In genomic region chr12:153080-153746, GRCh38 we compare ENCODE assay signal across 9 cellular contexts.
DNase-seq lines count a peak whose midpoint lies in the region; ATAC-seq, FAIRE-seq and TF ChIP-seq lines count a peak whose summit lies in the region.
"Had no signal": no experiment of that assay in that cellular context is flagged by ENCODE, and none has a peak within 500 bp of the region (broad histone marks: within the 10 kb centered on the region; RNA-seq: fewer than 3 reads in every experiment).

No MANE protein-coding gene starts in this region.

- no peak overlapping the region for H2AFZ ChIP-seq in keratinocyte (ENCODE audit: control insufficient read depth, low read length)

- peaks cover 9% of the 10 kb centered on the region for H3K4me1 Mint-ChIP-seq in T-helper 17 cell

- peaks cover 43% of the 10 kb centered on the region for H3K27me3 Mint-ChIP-seq in T-helper 17 cell

- peak; percentile 73 for ATAC-seq in T-helper 17 cell
- ATAC-seq in HG03571 (IDR thresholded peaks at IDR 0.05; ENCODE audit: unreplicated experiment) = no peak

- peak; percentile 49 for TF ChIP-seq CTCF in GM20000 (IDR thresholded peaks at IDR 0.05; ENCODE audit: extremely low read depth, missing control alignments)
- TF ChIP-seq CTCF in astrocyte of the spinal cord (IDR thresholded peaks at IDR 0.05; ENCODE audit: low read depth, low read length) = peak; percentile 78
- peak; percentile 65 to 87 (median 84) for TF ChIP-seq CTCF in keratinocyte (optimal IDR thresholded peaks at IDR 0.05 in 1 of 3, IDR thresholded peaks at IDR 0.05 in 1 of 3, conservative IDR thresholded peaks at IDR 0.05 in 1 of 3; ENCODE audit: extremely low read depth in 1 of 3, insufficient read depth in 2 of 3, low read length in 3 of 3)

- H3K27me3 ChIP-seq in keratinocyte (ENCODE audit: control insufficient read depth, extremely low read depth, insufficient read depth, low read length) = no peaks in the 10 kb centered on the region
- H3K27me3 ChIP-seq: neutrophil had no signal

- no peak overlapping the region for H3K9ac ChIP-seq in keratinocyte (ENCODE audit: control insufficient read depth, extremely low read depth, insufficient read depth, low read length)

- H3K36me3 ChIP-seq in keratinocyte (ENCODE audit: control insufficient read depth in 2 of 2, extremely low read depth in 1 of 2, insufficient read depth in 2 of 2, low read length in 2 of 2) = no peaks in the 10 kb centered on the region
- H3K36me3 ChIP-seq: neutrophil had no signal

- in situ Hi-C loops in astrocyte of the spinal cord (cut with HindIII; ENCODE audit: low sequenced_read_pairs) = no loop called here

- H4K20me1 ChIP-seq in keratinocyte (ENCODE audit: control insufficient read depth, extremely low read depth, insufficient read depth, low read length) = no peaks in the 10 kb centered on the region

- no peak for FAIRE-seq in keratinocyte (lab: Jason Lieb, UNC)

- peaks cover 5% of the 10 kb centered on the region for H3K36me3 Mint-ChIP-seq in T-helper 17 cell (ENCODE audit: low read depth)

- DNase-seq in Ammon's horn (ENCODE audit: low spot score) (peak; percentile 72), GM20000 (ENCODE audit: low spot score) (peak; percentile 81), NCI-H128 (lab: John Stamatoyannopoulos, UW; ENCODE audit: unreplicated experiment) (peak; percentile 31), T-helper 17 cell (peak in 1 of 3 donors; percentile 14), astrocyte of the spinal cord (ENCODE audit: low read depth, low spot score) (peak; percentile 23), keratinocyte (ENCODE audit: low read depth, low spot score) (no peak)
- peak; percentile 16 to 31 (median 25) for DNase-seq in stimulated activated CD4-positive, alpha-beta T cell treated with anti-CD3 and anti-CD28 coated beads, TNF-alpha, amount 100 ng/mL, for 4 hours (ENCODE audit: low read depth in 3 of 3)

- H3K79me2 ChIP-seq in keratinocyte (ENCODE audit: control insufficient read depth, insufficient read depth, low read length) = no peaks in the 10 kb centered on the region

- no peak overlapping the region for H3K4me3 ChIP-seq in astrocyte of the spinal cord (ENCODE audit: low read depth, low read length)
- H3K4me3 ChIP-seq in keratinocyte (ENCODE audit: control insufficient read depth in 2 of 3, extremely low read depth in 1 of 3, insufficient read depth in 2 of 3, low read depth in 1 of 3, low read length in 3 of 3) = no peak overlapping the region

- H3K4me1 ChIP-seq in keratinocyte (ENCODE audit: control insufficient read depth, extremely low read depth, insufficient read depth, low read length) = peaks cover 11% of the 10 kb centered on the region

- no peak overlapping the region for H3K27ac ChIP-seq in keratinocyte (ENCODE audit: control insufficient read depth, insufficient read depth, low read length)
- H3K27ac ChIP-seq: neutrophil had no signal

- no peak overlapping the region for H3K4me3 Mint-ChIP-seq in T-helper 17 cell

- H3K9me3 ChIP-seq in T-helper 17 cell (ENCODE audit: control insufficient read depth, low read length, poor library complexity, severe bottlenecking) (no peaks in the 10 kb centered on the region), keratinocyte (ENCODE audit: control insufficient read depth, low read depth, low read length) (no peaks in the 10 kb centered on the region)
- H3K9me3 ChIP-seq: neutrophil had no signal

- dilution Hi-C loops in keratinocyte (cut with MboI; ENCODE audit: extremely low pct_ligation_motif_present, low sequenced_read_pairs) = no loop called here

- no peaks in the 10 kb centered on the region for H3K9me1 ChIP-seq in keratinocyte (ENCODE audit: control insufficient read depth, extremely low read depth, insufficient read depth, low read length)

- peak overlapping the region; percentile 19 for H3K27ac Mint-ChIP-seq in T-helper 17 cell

- H3K4me2 ChIP-seq in keratinocyte (ENCODE audit: control insufficient read depth, extremely low read depth, insufficient read depth, low read depth, low read length) = no peak overlapping the region
